In genomic region chr1:229410692-229411433, GRCh38 we compare ENCODE assay signal across 8 cellular contexts. TPM values are rescaled to one million over a fixed set of nuclear protein-coding genes. Genes with fewer than 3 reads are reported as not detected.
A peak's percentile ranks its signal among the peaks of the same experiment; 100 is the strongest.
DNase-seq lines count a peak whose midpoint lies in the region; ATAC-seq, FAIRE-seq and TF ChIP-seq lines count a peak whose summit lies in the region.

No MANE protein-coding gene starts in this region.

- TF ChIP-seq POLR2A in A549 (IDR thresholded peaks at IDR 0.05; ENCODE audit: low read length) (no peak), H54 (IDR thresholded peaks at IDR 0.05; ENCODE audit: low read depth, low read length) (no peak)

- TF ChIP-seq EP300 in A549 (IDR thresholded peaks at IDR 0.05), result no peak

- no peak for TF ChIP-seq CTCF in A549 (IDR thresholded peaks at IDR 0.05)
- TF ChIP-seq CTCF in ascending aorta (IDR thresholded peaks at IDR 0.05), result no peak

- H3K4me3 ChIP-seq in A549 (no peak overlapping the region), ascending aorta (peak overlapping the region in 1 of 2 donors; percentile 38)

- CTCF ChIA-PET in A549 (lab: Yijun Ruan, JAX), result interaction anchor here (1.0 to 2.1 kb wide), 3 partner anchors 10 to 42 kb away, joined by 3 to 7 read pairs (median 3); no protein-coding TSS in a partner anchor

- intact Hi-C loops in ascending aorta (cut with DNase I), result loop anchor here (2.0 kb wide), 1 partner anchor 68 kb away; the partner anchor contains the start of gene CCSAP

- H3K4me2 ChIP-seq in A549, result peak overlapping the region; percentile 68

- no peak for FAIRE-seq in A549 (lab: Jason Lieb, UNC)
- no peak for FAIRE-seq in H54 (lab: Jason Lieb, UNC)

- H3K27ac ChIP-seq in A549 (peak overlapping the region; percentile 44 to 74; a peak in 5 of 6 replicates), ascending aorta (peak overlapping the region; percentile 67 to 78)

- 42% methylated on average over 13 of the region's 14 CpGs for WGBS in A549 (ENCODE audit: missing lambda C conversion rate)

- H3K36me3 ChIP-seq in ascending aorta, result no peaks in the 10 kb centered on the region

- no peaks in the 10 kb centered on the region for H3K27me3 ChIP-seq in ascending aorta

- H3K4me1 ChIP-seq in A549, result peaks cover 20% of the 10 kb centered on the region
- H3K4me1 ChIP-seq in ascending aorta, result peaks cover 14 to 35% of the 10 kb centered on the region in 2 donors

- H3K9me3 ChIP-seq in A549 (no peaks in the 10 kb centered on the region), ascending aorta (no peaks in the 10 kb centered on the region)

- POLR2A ChIA-PET in A549 (lab: Yijun Ruan, JAX), result interaction anchor here (0.5 kb wide), 1 partner anchor 98 kb away, joined by 3 read pairs; no protein-coding TSS in a partner anchor

- peak; percentile 91 to 94 for ATAC-seq in A549
- ATAC-seq in HG02973 (IDR thresholded peaks at IDR 0.05; ENCODE audit: unreplicated experiment), result no peak

- DNase-seq in A549 (ENCODE audit: low read depth in 1 of 2, low spot score in 1 of 2), result peak; percentile 51 to 66
- DNase-seq in H54 (ENCODE audit: insufficient read length, low spot score), result peak; percentile 90
- peak; percentile 33 for DNase-seq in NCI-H460 (ENCODE audit: extremely low read depth, low read depth)
- peak; percentile 47 to 83 for DNase-seq in ascending aorta (ENCODE audit: low spot score in 2 of 2)
- DNase-seq in inferior parietal cortex (ENCODE audit: extremely low spot score), result peak; percentile 69
- peak; percentile 31 for DNase-seq in stromal cell of bone marrow (ENCODE audit: low read depth)
- DNase-seq in cortex of kidney (lab: John Stamatoyannopoulos, UW), result no peak

- no peak; a peak in 1 of 5 replicates for TF ChIP-seq RAD21 in A549 (conservative IDR thresholded peaks at IDR 0.05 in 1 of 2, IDR thresholded peaks at IDR 0.05 in 1 of 2)

TF ChIP-seq in A549, 52 proteins besides CTCF, POLR2A, EP300 and RAD21:
- TF ChIP-seq HES2 (IDR thresholded peaks at IDR 0.05), result no peak
- no peak for TF ChIP-seq TFCP2L1 (CRISPR knock-in tag; IDR thresholded peaks at IDR 0.05)
- no peak for TF ChIP-seq RNF2 (IDR thresholded peaks at IDR 0.05; ENCODE audit: borderline replicate concordance, low read depth)
- TF ChIP-seq HDAC2 (IDR thresholded peaks at IDR 0.05), result no peak
- TF ChIP-seq REST (IDR thresholded peaks at IDR 0.05), result no peak
- TF ChIP-seq CBX8 (IDR thresholded peaks at IDR 0.05), result no peak
- no peak for TF ChIP-seq PHF8 (IDR thresholded peaks at IDR 0.05; ENCODE audit: borderline replicate concordance, low read depth)
- no peak for TF ChIP-seq RCOR1 (IDR thresholded peaks at IDR 0.05; ENCODE audit: low read depth, low read length)
- TF ChIP-seq NFE2L2 (conservative IDR thresholded peaks at IDR 0.05; ENCODE audit: low read length), result no peak
- TF ChIP-seq USF2 (IDR thresholded peaks at IDR 0.05), result no peak
- TF ChIP-seq NR3C1 (IDR thresholded peaks at IDR 0.05), result no peak
- TF ChIP-seq EHMT2 (IDR thresholded peaks at IDR 0.05; ENCODE audit: low read depth), result no peak
- TF ChIP-seq CHD4 (IDR thresholded peaks at IDR 0.05; ENCODE audit: borderline replicate concordance), result no peak
- TF ChIP-seq SMC3 (IDR thresholded peaks at IDR 0.05), result no peak
- TF ChIP-seq GATA3 (IDR thresholded peaks at IDR 0.05; ENCODE audit: borderline replicate concordance), result no peak
- TF ChIP-seq ZNF302 (CRISPR knock-in tag; IDR thresholded peaks at IDR 0.05), result no peak
- TF ChIP-seq ATOH8 (CRISPR knock-in tag; IDR thresholded peaks at IDR 0.05; ENCODE audit: low read depth), result no peak
- no peak for TF ChIP-seq RFX5 (IDR thresholded peaks at IDR 0.05)

RNA-seq across cellular contexts. Expression of gene ACTA1, which starts 23.0 kb away (rescaled TPM):
- polyA plus RNA-seq in A549 (2011; rRNA removed) (0.08 and 0.16 TPM in 2 replicates), A549 (2017; fragmentation: RNase III; extraction: RNeasy Plus Mini Kit Qiagen cat#74134 plus additional on column Dnase treatment) (0.16 to 0.25 TPM (median 0.24 TPM) in 3 replicates)
- 0.43 and 0.46 TPM in 2 replicates for polyA plus RNA-seq in A549 (2012; cell fraction: cytosol; rRNA removed)
- polyA plus RNA-seq in A549 (2012; cell fraction: nucleus; rRNA removed), result 2.6 and 4.0 TPM in 2 replicates
- not detected in 2 replicates for polyA minus RNA-seq in A549 (2011; rRNA and poly(A)+ RNA removed)
- not detected in 2 replicates for total RNA-seq in NCI-H460 (2014; rRNA removed; shearing (Covaris generic))
- polyA plus RNA-seq in NCI-H460 (2014; cell fraction: nucleus; rRNA removed), result 0.06 TPM in 1 of 2 replicates, not detected in the other
- not detected for total RNA-seq in ascending aorta
